Comparison of ENCODE assay signal across 8 cellular contexts in the genomic region with DNA sequence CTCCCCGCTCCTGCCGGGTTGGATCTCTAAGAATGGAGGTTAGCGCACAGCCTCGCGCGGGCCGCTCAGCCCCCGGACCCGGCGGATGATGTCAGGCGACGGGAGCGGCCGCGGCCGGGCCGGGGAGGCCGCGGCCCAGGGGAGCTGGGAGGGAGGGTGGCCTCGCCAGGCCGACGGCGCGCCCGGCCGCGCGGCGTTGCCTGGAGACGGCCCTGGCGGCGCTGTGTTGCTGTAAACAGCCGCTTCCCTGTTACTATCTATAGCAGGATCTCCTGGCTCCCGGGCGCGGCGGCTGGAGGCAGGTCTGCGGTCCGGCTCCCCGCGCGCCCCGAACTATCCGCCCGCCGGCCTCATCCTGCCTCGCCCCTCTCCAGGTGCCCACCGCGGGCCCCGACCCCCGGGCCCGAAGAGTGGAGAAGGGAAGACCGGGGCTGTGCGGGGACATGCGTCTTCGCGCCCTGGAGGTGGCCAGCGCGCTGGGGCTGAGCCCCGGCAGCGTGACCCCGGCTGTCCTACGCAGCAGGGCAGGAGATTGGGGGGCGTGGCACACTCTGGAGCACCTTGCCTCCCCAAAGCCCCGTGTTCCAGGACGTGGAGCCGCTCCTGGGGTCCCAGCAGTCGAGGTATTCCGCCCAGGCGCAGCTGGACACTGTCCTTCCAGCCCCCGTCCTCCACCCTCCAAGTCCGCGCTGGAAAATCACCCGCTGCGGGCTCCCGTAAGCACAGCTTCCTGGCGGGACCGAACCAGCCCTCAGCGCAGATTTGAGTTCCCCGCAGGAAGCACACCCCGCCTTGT. TPM values are rescaled to one million over a fixed set of nuclear protein-coding genes. Genes with fewer than 3 reads are reported as not detected.
DNase-seq lines count a peak whose midpoint lies in the region; ATAC-seq and TF ChIP-seq lines count a peak whose summit lies in the region.

No MANE protein-coding gene starts in this region.

- H3K36me3 ChIP-seq in GM06990 (ENCODE audit: control insufficient read depth, insufficient read depth, low read length) (no peaks in the 10 kb centered on the region), MG63 (no peaks in the 10 kb centered on the region), SK-N-MC (ENCODE audit: insufficient read depth, low read length) (peaks cover 28% of the 10 kb centered on the region), ascending aorta (peaks cover 26 to 32% of the 10 kb centered on the region in 2 donors)

- TF ChIP-seq CTCF in GM06990 (IDR thresholded peaks at IDR 0.05; ENCODE audit: insufficient read depth, low read length, poor library complexity, severe bottlenecking) (no peak), ascending aorta (IDR thresholded peaks at IDR 0.05) (peak in 2 of 3 experiments; percentile 5 to 20), osteocyte (IDR thresholded peaks at IDR 0.05) (no peak)

- H3K4me3 ChIP-seq in GM06990 (replicated peaks; ENCODE audit: low read depth, low read length) (peak overlapping the region; percentile 62), MG63 (peak overlapping the region; percentile 59), SK-N-MC (peak overlapping the region; percentile 98), ascending aorta (peak overlapping the region; percentile 88 to 89)

- H3K27me3 Mint-ChIP-seq in osteocyte (ENCODE audit: unreplicated experiment), result no peaks in the 10 kb centered on the region

- H3K4me1 Mint-ChIP-seq in osteocyte (ENCODE audit: unreplicated experiment), result peaks cover 47% of the 10 kb centered on the region

- intact Hi-C loops in ascending aorta (cut with DNase I) (loop anchor here (1.0 to 2.0 kb wide), 4 partner anchors 10 to 100 kb away; partner anchors contain the start of gene TMED10), left cardiac atrium (cut with DNase I) (loop anchor here in 1 of 2 donors (1.0 to 5.0 kb wide), 2 partner anchors 18 to 100 kb away; partner anchors contain the start of gene TMED10)

- peak; percentile 73 to 75 for ATAC-seq in left cardiac atrium
- no peak for ATAC-seq in GM19463 (IDR thresholded peaks at IDR 0.05; ENCODE audit: unreplicated experiment)
- ATAC-seq in GM21528 (IDR thresholded peaks at IDR 0.05; ENCODE audit: low FRiP score, unreplicated experiment), result no peak

- peak; percentile 67 for DNase-seq in GM06990 (ENCODE audit: extremely low read depth, insufficient read length)
- DNase-seq in MG63, result peak; percentile 79
- no peak for DNase-seq in SK-N-MC (ENCODE audit: low read depth, low spot score)
- DNase-seq in ascending aorta (ENCODE audit: low spot score in 2 of 2), result peak; percentile 91 to 98
- DNase-seq in left cardiac atrium, result peak; percentile 94
- DNase-seq in osteocyte (ENCODE audit: extremely low spot score, unreplicated experiment), result peak; percentile 96

- H3K9ac ChIP-seq in SK-N-MC (ENCODE audit: insufficient read length), result peak overlapping the region; percentile 74

- H3K27me3 ChIP-seq in GM06990 (replicated peaks; ENCODE audit: control insufficient read depth, insufficient read depth, low read length) (peaks cover 9% of the 10 kb centered on the region), MG63 (no peaks in the 10 kb centered on the region), ascending aorta (no peaks in the 10 kb centered on the region)

- H3K9me3 ChIP-seq in MG63 (no peaks in the 10 kb centered on the region), SK-N-MC (ENCODE audit: low read depth, low read length) (no peaks in the 10 kb centered on the region), ascending aorta (no peaks in the 10 kb centered on the region)

- no peaks in the 10 kb centered on the region for H3K9me3 Mint-ChIP-seq in osteocyte (ENCODE audit: unreplicated experiment)

- peaks cover 13 to 26% of the 10 kb centered on the region in 2 donors for H3K4me1 ChIP-seq in ascending aorta

- H3K4me3 Mint-ChIP-seq in osteocyte (ENCODE audit: unreplicated experiment), result peak overlapping the region; percentile 92

- H3K27ac ChIP-seq in SK-N-MC (no peak overlapping the region), ascending aorta (peak overlapping the region; percentile 95 to 100)

- H3K36me3 Mint-ChIP-seq in osteocyte (ENCODE audit: unreplicated experiment), result peaks cover 21% of the 10 kb centered on the region

- peak overlapping the region; percentile 99 for H3K27ac Mint-ChIP-seq in osteocyte (ENCODE audit: unreplicated experiment)

RNA-seq across cellular contexts. Expression of gene FOS, which starts 1.4 kb away (rescaled TPM):
- 1.1 and 6.6 TPM in 2 replicates for total RNA-seq in MG63 (2014; rRNA removed; shearing (Covaris generic); ENCODE audit: low replicate concordance)
- 4,268 TPM for total RNA-seq in ascending aorta
- total RNA-seq in left cardiac atrium, result 100 to 1,000 TPM in 1 of 2 donors, 10 to 100 TPM in 1; 69.4 to 160 TPM
- 438 and 598 TPM in 2 replicates for total RNA-seq in osteocyte

Comparison
In these comparisons a context has a peak if more than half of its experiments do, and no peak if none do; other contexts are left out.
1. CTCF ChIP-seq: peak in ascending aorta (2 of 3); none in GM06990 (single experiment) and osteocyte (single experiment).
2. ATAC-seq: peak in left cardiac atrium (2 of 2); none in GM19463 (single experiment) and GM21528 (single experiment).
3. Peak in every context shown above with its lines, with median percentiles within 50 percentile points of each other: H3K4me3 ChIP-seq.